In the genomic region with DNA sequence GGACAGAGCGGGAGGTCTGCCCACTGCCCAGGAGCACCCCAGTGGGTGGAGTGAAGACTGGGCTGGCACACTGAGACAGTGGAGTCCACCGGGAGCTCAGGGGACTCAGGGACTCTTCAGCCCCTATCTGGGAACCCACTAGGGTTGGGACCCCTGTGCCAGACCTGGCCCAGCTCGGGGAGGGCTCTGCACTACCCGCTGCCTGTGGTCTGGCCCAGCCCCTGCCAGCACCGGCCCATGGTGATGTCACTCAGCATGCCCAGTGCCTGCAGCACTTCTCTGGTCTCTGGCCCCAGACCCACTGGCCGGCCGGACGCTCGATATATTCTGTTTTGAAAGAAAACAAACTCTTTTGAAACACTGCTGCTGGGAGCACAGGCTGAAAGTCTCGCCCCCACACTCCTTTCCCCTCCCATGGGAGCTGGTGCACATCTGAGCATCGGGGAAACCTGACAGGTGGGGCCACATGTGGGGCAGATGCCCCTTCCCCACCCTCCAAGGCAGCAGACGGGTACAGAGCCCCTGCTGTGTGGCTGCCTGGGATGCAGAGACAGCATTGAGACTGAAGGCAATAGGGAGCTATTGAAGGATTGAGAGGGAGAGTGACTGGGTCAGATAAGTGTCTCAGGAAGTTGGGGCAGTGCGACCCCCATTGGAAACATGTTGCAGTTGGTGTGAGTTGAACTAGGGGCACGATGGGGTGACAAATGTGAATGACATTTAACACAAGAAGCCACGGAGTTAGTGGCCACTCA, we compare ENCODE assay signal across 1 cellular context.
TF ChIP-seq lines count a peak whose summit lies in the region.

No MANE protein-coding gene starts in this region.

TF ChIP-seq in K562, 482 proteins besides CTCF, POLR2A, EP300 and RAD21 (continued from another document):
- TF ChIP-seq MEIS2 (IDR thresholded peaks at IDR 0.05; ENCODE audit: partially characterized antibody), result no peak
- peak; percentile 56 for TF ChIP-seq RBM25 (IDR thresholded peaks at IDR 0.05; ENCODE audit: low read depth, low read length, severe bottlenecking)
TF ChIP-seq in K562: peak in this region for 6.
